Comparison of ENCODE assay signal across 17 cellular contexts in the genomic region with DNA sequence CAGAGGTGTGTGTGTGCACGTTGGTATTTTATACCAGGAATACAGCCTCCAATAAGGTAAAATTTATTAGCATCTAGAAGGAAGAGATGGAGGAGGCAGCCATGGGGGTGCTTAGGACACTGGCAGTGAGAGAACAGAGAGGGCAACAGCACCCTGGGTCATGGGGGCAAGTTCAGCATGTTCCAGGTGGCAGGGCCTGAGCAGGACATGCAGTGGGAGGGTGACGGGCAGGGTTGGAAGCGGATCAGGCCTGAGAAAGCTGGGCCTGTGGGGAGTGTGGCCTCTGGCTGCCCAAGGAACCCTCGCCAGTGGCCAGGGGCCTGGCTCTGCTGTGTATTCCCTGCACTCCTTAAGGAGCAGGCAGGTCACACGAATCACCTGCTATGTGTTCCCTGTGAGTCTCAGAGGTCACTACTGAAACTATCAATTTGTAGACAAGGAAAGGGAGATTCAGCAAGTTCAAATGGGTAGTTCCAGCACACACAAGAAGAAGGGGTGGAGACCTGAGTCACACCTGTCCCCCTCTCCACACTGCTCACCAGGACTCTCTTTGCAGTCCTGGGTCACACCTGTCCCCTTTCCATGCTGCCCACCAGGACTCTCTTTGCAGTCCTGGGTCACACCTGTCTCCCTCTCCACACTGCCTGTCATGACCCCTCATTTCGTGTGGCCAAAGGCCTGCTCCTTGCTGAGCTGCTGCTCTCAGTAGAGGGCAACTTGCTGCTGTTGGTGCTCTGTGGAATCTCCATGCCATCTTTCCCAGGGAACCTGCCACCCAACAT.
"Had no signal": no experiment of that assay in that cellular context is flagged by ENCODE, and none has a peak within 500 bp of the region (broad histone marks: within the 10 kb centered on the region; RNA-seq: fewer than 3 reads in every experiment).

No MANE protein-coding gene starts in this region.

- DNase-seq: activated B cell treated with CpG ODN at 0.5 μM for 24 hours; activated CD4-positive, alpha-beta T cell treated with anti-CD3 and anti-CD28 coated beads, Interleukin-2, amount 50 U/mL, for 1 hour; amniotic stem cell; body of pancreas; cerebellar nuclear complex; hypothalamus; left colon; right cardiac atrium; SHP77 treated with DMSO at 0.1 percent for 48 hours; stimulated activated CD4-positive, alpha-beta T cell treated with anti-CD3 and anti-CD28 coated beads, Interleukin-2, amount 100 ng/mL, for 24 hours; stimulated activated naive CD4-positive, alpha-beta T cell; T-helper 17 cell had no signal

- ATAC-seq: activated naive CD4-positive, alpha-beta T cell treated with anti-CD3 and anti-CD28 coated beads, Interleukin-2, amount 50 U/mL, for 72 hours; body of pancreas; esophagus mucosa; left colon; T-helper 17 cell had no signal

- H3K27ac ChIP-seq: body of pancreas, neutrophil had no signal

- H3K4me3 Mint-ChIP-seq: activated B cell treated with CpG ODN at 0.5 μM for 24 hours, T-helper 17 cell had no signal

- H3K27ac Mint-ChIP-seq: activated B cell treated with CpG ODN at 0.5 μM for 24 hours; activated naive CD4-positive, alpha-beta T cell treated with anti-CD3 and anti-CD28 coated beads, Interleukin-2, amount 50 U/mL, for 72 hours; T-helper 17 cell had no signal

- H3K4me1 Mint-ChIP-seq: activated B cell treated with CpG ODN at 0.5 μM for 24 hours had no signal

- H3K27me3 ChIP-seq: body of pancreas, neutrophil had no signal

- H3K36me3 ChIP-seq: neutrophil had no signal

- H3K4me3 ChIP-seq: body of pancreas, dorsolateral prefrontal cortex had no signal

- FAIRE-seq: endometrium had no signal

- H3K36me3 Mint-ChIP-seq: activated naive CD4-positive, alpha-beta T cell treated with anti-CD3 and anti-CD28 coated beads, Interleukin-2, amount 50 U/mL, for 72 hours had no signal

- H3K9me3 Mint-ChIP-seq: activated B cell treated with CpG ODN at 0.5 μM for 24 hours; activated naive CD4-positive, alpha-beta T cell treated with anti-CD3 and anti-CD28 coated beads, Interleukin-2, amount 50 U/mL, for 72 hours had no signal
